1 cellular context compared by ENCODE assay signal in the genomic region with DNA sequence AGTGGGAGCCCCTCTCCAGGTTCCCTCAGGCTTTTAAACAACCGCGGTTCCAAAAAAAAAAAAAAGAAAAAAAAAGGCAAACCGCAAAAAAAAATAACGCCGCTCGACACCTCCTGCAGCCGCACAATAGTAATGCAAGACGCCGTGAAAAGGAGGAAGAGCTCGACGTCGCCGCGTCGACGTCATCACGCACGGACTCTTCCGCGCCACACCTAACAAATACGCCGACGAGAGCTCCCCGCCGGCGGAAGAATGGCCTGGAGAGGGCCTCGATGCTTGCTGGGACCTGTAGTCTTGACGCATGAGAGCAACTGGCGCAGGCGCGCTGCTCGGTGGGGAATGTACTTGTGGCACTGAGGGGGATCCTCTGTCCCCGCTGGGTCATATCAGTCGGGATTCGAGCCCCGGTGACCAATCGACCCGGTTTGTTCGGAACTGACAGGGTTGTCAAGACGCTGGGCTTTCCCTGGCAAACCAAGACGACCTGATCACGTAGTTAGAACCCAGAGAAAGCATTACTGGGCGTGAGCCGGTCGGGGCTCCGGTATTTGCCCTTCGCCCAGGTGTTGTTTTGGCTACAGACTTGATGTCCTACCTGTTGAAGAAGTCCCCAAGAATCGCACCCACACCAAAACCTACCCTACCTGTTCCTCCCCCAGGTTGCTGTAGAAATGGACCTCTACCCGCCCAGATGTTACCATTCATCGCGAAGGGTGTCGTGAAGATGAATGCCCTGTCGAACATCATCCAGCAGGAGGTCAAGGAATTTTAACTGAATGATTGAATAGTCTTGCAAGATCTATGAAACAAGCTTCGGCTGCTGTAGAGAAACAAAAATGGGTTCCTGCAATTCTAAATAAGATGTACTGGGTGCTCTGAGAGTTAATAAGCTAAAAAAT.
A peak's percentile ranks its signal among the peaks of the same experiment; 100 is the strongest.
TF ChIP-seq lines count a peak whose summit lies in the region.

TSS of gene CBR4 (minus strand) at position 131 of the 899 bp plus-strand sequence. CDS start 166 bp downstream, outside the sequence.

TF ChIP-seq in K562, 482 proteins besides CTCF, POLR2A, EP300 and RAD21 (continued from another document and continues in another):
- TF ChIP-seq STAT5B (CRISPR knock-in tag; IDR thresholded peaks at IDR 0.05) (no peak), ZNF384 (IDR thresholded peaks at IDR 0.05; ENCODE audit: low read depth, low read length) (peak; percentile 97), HCFC1 (IDR thresholded peaks at IDR 0.05; ENCODE audit: low read depth, low read length) (peak; percentile 93), MECOM (CRISPR knock-in tag; IDR thresholded peaks at IDR 0.05) (no peak), RFX5 (IDR thresholded peaks at IDR 0.05; ENCODE audit: low read depth, low read length) (no peak), KLF1 (tag; IDR thresholded peaks at IDR 0.05) (no peak), SUPT5H (IDR thresholded peaks at IDR 0.05) (peak; percentile 94), MAZ (CRISPR knock-in tag; conservative IDR thresholded peaks at IDR 0.05 in 1 of 2, IDR thresholded peaks at IDR 0.05 in 1 of 2) (peak in 1 of 2 experiments; percentile 10; a peak in 1 of 4 replicates), CTBP1 (IDR thresholded peaks at IDR 0.05; ENCODE audit: borderline replicate concordance) (0 out of 2 replicates have a peak, but pooled peaks have one; percentile 42), TAF15 (IDR thresholded peaks at IDR 0.05; ENCODE audit: low read depth, low read length) (no peak), BCOR (IDR thresholded peaks at IDR 0.05) (0 out of 2 replicates have a peak, but pooled peaks have one; percentile 2), THRAP3 (IDR thresholded peaks at IDR 0.05; ENCODE audit: borderline replicate concordance) (no peak), NR2C1 (IDR thresholded peaks at IDR 0.05) (no peak), NR2C1 (tag; IDR thresholded peaks at IDR 0.05) (0 out of 2 replicates have a peak, but pooled peaks have one; percentile 11), FOXJ2 (tag; IDR thresholded peaks at IDR 0.05) (peak; percentile 13; the same call in 1 of the 2 replicates), ZBTB9 (CRISPR knock-in tag; IDR thresholded peaks at IDR 0.05) (0 out of 2 replicates have a peak, but pooled peaks have one; percentile 56), HNRNPL (IDR thresholded peaks at IDR 0.05; ENCODE audit: low read depth, low read length) (no peak), ZNF23 (CRISPR knock-in tag; IDR thresholded peaks at IDR 0.05) (no peak), TSC22D4 (tag; IDR thresholded peaks at IDR 0.05) (no peak), ZNF76 (CRISPR knock-in tag; IDR thresholded peaks at IDR 0.05; ENCODE audit: borderline replicate concordance) (no peak), ZNF507 (tag; conservative IDR thresholded peaks at IDR 0.05) (no peak), ZBTB12 (CRISPR knock-in tag; IDR thresholded peaks at IDR 0.05) (peak; percentile 70; the same call in 1 of the 2 replicates), NR2C2 (CRISPR knock-in tag; IDR thresholded peaks at IDR 0.05) (no peak), NR2C2 (tag; IDR thresholded peaks at IDR 0.05) (peak; percentile 67), ZBTB40 (IDR thresholded peaks at IDR 0.05) (peak; percentile 87), ZBTB40 (CRISPR knock-in tag; IDR thresholded peaks at IDR 0.05) (no peak), PHB (CRISPR knock-in tag; IDR thresholded peaks at IDR 0.05) (0 out of 2 replicates have a peak, but pooled peaks have one; percentile 45), ARNT (IDR thresholded peaks at IDR 0.05) (no peak), ETV5 (CRISPR knock-in tag; IDR thresholded peaks at IDR 0.05; ENCODE audit: low read depth) (0 out of 2 replicates have a peak, but pooled peaks have one; percentile 51), ELK3 (CRISPR knock-in tag; IDR thresholded peaks at IDR 0.05) (no peak)
- TF ChIP-seq, protein P1, sequence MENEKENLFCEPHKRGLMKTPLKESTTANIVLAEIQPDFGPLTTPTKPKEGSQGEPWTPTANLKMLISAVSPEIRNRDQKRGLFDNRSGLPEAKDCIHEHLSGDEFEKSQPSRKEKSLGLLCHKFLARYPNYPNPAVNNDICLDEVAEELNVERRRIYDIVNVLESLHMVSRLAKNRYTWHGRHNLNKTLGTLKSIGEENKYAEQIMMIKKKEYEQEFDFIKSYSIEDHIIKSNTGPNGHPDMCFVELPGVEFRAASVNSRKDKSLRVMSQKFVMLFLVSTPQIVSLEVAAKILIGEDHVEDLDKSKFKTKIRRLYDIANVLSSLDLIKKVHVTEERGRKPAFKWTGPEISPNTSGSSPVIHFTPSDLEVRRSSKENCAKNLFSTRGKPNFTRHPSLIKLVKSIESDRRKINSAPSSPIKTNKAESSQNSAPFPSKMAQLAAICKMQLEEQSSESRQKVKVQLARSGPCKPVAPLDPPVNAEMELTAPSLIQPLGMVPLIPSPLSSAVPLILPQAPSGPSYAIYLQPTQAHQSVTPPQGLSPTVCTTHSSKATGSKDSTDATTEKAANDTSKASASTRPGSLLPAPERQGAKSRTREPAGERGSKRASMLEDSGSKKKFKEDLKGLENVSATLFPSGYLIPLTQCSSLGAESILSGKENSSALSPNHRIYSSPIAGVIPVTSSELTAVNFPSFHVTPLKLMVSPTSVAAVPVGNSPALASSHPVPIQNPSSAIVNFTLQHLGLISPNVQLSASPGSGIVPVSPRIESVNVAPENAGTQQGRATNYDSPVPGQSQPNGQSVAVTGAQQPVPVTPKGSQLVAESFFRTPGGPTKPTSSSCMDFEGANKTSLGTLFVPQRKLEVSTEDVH (IDR thresholded peaks at IDR 0.05; ENCODE audit: low read depth, partially characterized antibody): peak; percentile 70
- TF ChIP-seq, protein P2, sequence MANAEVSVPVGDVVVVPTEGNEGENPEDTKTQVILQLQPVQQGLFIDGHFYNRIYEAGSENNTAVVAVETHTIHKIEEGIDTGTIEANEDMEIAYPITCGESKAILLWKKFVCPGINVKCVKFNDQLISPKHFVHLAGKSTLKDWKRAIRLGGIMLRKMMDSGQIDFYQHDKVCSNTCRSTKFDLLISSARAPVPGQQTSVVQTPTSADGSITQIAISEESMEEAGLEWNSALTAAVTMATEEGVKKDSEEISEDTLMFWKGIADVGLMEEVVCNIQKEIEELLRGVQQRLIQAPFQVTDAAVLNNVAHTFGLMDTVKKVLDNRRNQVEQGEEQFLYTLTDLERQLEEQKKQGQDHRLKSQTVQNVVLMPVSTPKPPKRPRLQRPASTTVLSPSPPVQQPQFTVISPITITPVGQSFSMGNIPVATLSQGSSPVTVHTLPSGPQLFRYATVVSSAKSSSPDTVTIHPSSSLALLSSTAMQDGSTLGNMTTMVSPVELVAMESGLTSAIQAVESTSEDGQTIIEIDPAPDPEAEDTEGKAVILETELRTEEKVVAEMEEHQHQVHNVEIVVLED (CRISPR knock-in tag; IDR thresholded peaks at IDR 0.05): peak; percentile 97
- TF ChIP-seq, protein P3, sequence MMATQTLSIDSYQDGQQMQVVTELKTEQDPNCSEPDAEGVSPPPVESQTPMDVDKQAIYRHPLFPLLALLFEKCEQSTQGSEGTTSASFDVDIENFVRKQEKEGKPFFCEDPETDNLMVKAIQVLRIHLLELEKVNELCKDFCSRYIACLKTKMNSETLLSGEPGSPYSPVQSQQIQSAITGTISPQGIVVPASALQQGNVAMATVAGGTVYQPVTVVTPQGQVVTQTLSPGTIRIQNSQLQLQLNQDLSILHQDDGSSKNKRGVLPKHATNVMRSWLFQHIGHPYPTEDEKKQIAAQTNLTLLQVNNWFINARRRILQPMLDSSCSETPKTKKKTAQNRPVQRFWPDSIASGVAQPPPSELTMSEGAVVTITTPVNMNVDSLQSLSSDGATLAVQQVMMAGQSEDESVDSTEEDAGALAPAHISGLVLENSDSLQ (IDR thresholded peaks at IDR 0.05): peak; percentile 14
- TF ChIP-seq, protein P4, sequence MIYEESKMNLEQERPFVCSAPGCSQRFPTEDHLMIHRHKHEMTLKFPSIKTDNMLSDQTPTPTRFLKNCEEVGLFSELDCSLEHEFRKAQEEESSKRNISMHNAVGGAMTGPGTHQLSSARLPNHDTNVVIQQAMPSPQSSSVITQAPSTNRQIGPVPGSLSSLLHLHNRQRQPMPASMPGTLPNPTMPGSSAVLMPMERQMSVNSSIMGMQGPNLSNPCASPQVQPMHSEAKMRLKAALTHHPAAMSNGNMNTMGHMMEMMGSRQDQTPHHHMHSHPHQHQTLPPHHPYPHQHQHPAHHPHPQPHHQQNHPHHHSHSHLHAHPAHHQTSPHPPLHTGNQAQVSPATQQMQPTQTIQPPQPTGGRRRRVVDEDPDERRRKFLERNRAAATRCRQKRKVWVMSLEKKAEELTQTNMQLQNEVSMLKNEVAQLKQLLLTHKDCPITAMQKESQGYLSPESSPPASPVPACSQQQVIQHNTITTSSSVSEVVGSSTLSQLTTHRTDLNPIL (CRISPR knock-in tag; IDR thresholded peaks at IDR 0.05): no peak
